Comparison of ENCODE assay signal across 9 cellular contexts in the genomic region with DNA sequence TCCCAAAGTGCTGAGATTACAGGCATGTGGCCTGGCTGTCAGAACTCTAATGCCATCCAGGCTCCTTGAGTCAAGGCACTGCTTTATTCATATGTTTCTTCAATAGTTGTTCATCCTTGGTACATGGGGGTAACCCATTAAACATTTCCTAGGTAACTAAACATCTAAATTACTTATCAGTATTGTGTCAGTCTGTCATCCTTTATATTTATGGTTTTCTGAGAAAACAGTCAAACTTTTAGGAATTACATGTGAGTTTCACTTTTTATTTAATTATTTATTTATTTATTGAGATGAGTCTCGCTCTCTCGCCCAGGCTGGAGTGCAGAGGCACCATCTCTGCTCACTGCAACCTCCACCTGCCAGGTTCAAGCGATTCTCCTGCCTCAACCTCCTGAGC. TPM values are rescaled to one million over a fixed set of nuclear protein-coding genes. Genes with fewer than 3 reads are reported as not detected.
"Had no signal": no experiment of that assay in that cellular context is flagged by ENCODE, and none has a peak within 500 bp of the region (broad histone marks: within the 10 kb centered on the region; RNA-seq: fewer than 3 reads in every experiment).

No MANE protein-coding gene starts in this region.

- DNase-seq: GM23248, GOT3, H7, HFFc6 had no signal

- H3K4me3 ChIP-seq: GM23248, HAP-1 had no signal

- H3K9me3 Mint-ChIP-seq: HFFc6, IgD-negative memory B cell had no signal

- H3K4me3 Mint-ChIP-seq: HFFc6 had no signal

- H3K27ac Mint-ChIP-seq: HFFc6, IgD-negative memory B cell had no signal

- H3K9me3 ChIP-seq: HAP-1 had no signal

- H3K27ac ChIP-seq: GM23248, HL-60 had no signal

- H3K36me3 ChIP-seq: HAP-1 had no signal

- H3K36me3 Mint-ChIP-seq: IgD-negative memory B cell had no signal

- ATAC-seq: HCT116, HepG2 had no signal

- H2AFZ ChIP-seq: GM23248 had no signal

- H3K9ac ChIP-seq: GM23248 had no signal

RNA-seq across cellular contexts. Expression of gene LAMB1, which starts 45.5 kb away (rescaled TPM):
- polyA plus RNA-seq: IgD-negative memory B cell had no signal
